Comparison of ENCODE assay signal across 1 cellular context in genomic region chr15:33860749-33861148, GRCh38.
TF ChIP-seq lines count a peak whose summit lies in the region.

No MANE protein-coding gene starts in this region.

TF ChIP-seq in SK-N-SH, 30 proteins besides CTCF, POLR2A, EP300 and RAD21 (continued from another document):
- no peak for TF ChIP-seq FOXM1 (IDR thresholded peaks at IDR 0.05; ENCODE audit: low read depth)
- no peak for TF ChIP-seq REST (IDR thresholded peaks at IDR 0.05; ENCODE audit: low read depth, low read length)
